Comparison of ENCODE assay signal across 26 cellular contexts in genomic region chr14:38311655-38312054, GRCh38. TPM values are rescaled to one million over a fixed set of nuclear protein-coding genes. Genes with fewer than 3 reads are reported as not detected.
"Had no signal": no experiment of that assay in that cellular context is flagged by ENCODE, and none has a peak within 500 bp of the region (broad histone marks: within the 10 kb centered on the region; RNA-seq: fewer than 3 reads in every experiment).

No MANE protein-coding gene starts in this region.

- H3K4me1 ChIP-seq: esophagus muscularis mucosa, parathyroid adenoma, tibial nerve, uterus had no signal

- H3K36me3 ChIP-seq: esophagus muscularis mucosa, neutrophil, tibial nerve, uterus had no signal

- H3K4me3 ChIP-seq: esophagus muscularis mucosa, mucosa of descending colon, skin epidermis, tibial nerve, uterus had no signal

- H3K9me3 ChIP-seq: esophagus muscularis mucosa, mucosa of descending colon, neutrophil, tibial nerve, uterus had no signal

- FAIRE-seq: astrocyte, bronchial epithelial cell had no signal

- ATAC-seq: activated CD4-positive, alpha-beta T cell treated with anti-CD3 and anti-CD28 coated beads for 36 hours; activated CD8-positive, alpha-beta memory T cell treated with anti-CD3 and anti-CD28 coated beads, Interleukin-2, amount 10 ng/mL, durations not matched to agents 7 days and 5 days; activated naive CD8-positive, alpha-beta T cell treated with anti-CD3 and anti-CD28 coated beads, Interleukin-2, amount 50 U/mL, for 24 hours; left colon; mucosa of descending colon; naive thymus-derived CD4-positive, alpha-beta T cell; T-helper 17 cell had no signal

- H3K27ac ChIP-seq: esophagus muscularis mucosa, neutrophil, parathyroid adenoma, skin epidermis, tibial nerve, uterus had no signal

- DNase-seq: activated CD4-positive, alpha-beta memory T cell treated with anti-CD3 and anti-CD28 coated beads for 36 hours; activated CD4-positive, alpha-beta T cell treated with anti-CD3 and anti-CD28 coated beads for 36 hours; activated CD8-positive, alpha-beta memory T cell treated with anti-CD3 and anti-CD28 coated beads, Interleukin-2, amount 10 ng/mL, durations not matched to agents 7 days and 5 days; activated naive CD4-positive, alpha-beta T cell treated with anti-CD3 and anti-CD28 coated beads for 36 hours; activated naive CD8-positive, alpha-beta T cell treated with anti-CD3 and anti-CD28 coated beads, Interleukin-2, amount 50 U/mL, for 24 hours; activated T-cell treated with anti-CD3 and anti-CD28 coated beads, Interleukin-2, amount 50 U/mL, for 1 hour; foreskin fibroblast; glutamatergic neuron; immature natural killer cell; left colon; mucosa of descending colon; naive thymus-derived CD4-positive, alpha-beta T cell; retina; stimulated activated CD4-positive, alpha-beta T cell treated with anti-CD3 and anti-CD28 coated beads, Interleukin-4, amount 100 ng/mL, for 24 hours; stimulated activated naive CD4-positive, alpha-beta T cell; substantia nigra; T-helper 17 cell; uterus had no signal

- H3K27me3 ChIP-seq: esophagus muscularis mucosa, neutrophil, tibial nerve, uterus had no signal

- H3K79me2 ChIP-seq: parathyroid adenoma had no signal

- H2AFZ ChIP-seq: parathyroid adenoma had no signal

- H3K9ac ChIP-seq: parathyroid adenoma had no signal

RNA-seq across cellular contexts. Expression of gene CLEC14A, which starts 55.8 kb away (rescaled TPM):
- total RNA-seq: activated CD4-positive, alpha-beta memory T cell treated with anti-CD3 and anti-CD28 coated beads for 36 hours; activated CD4-positive, alpha-beta T cell treated with anti-CD3 and anti-CD28 coated beads for 36 hours; activated CD8-positive, alpha-beta memory T cell treated with anti-CD3 and anti-CD28 coated beads, Interleukin-2, amount 10 ng/mL, durations not matched to agents 7 days and 5 days; activated naive CD4-positive, alpha-beta T cell treated with anti-CD3 and anti-CD28 coated beads for 36 hours; activated T-helper 2 cell treated with anti-CD3 and anti-CD28 coated beads, Interferon-gamma antibody, Interleukin-2, Interleukin-4, amounts not matched to agents 10 μg/mL and 5 μg/mL and 100 μg/mL, durations not matched to agents 14 hours and 24 hours and 36 hours; astrocyte; bronchial epithelial cell; naive thymus-derived CD4-positive, alpha-beta T cell; T-helper 17 cell had no signal
- polyA plus RNA-seq: immature natural killer cell; naive thymus-derived CD4-positive, alpha-beta T cell had no signal
